Comparison of ENCODE assay signal across 8 cellular contexts in genomic region chr22:39215430-39216142, GRCh38. TPM values are rescaled to one million over a fixed set of nuclear protein-coding genes. Genes with fewer than 3 reads are reported as not detected.
DNase-seq lines count a peak whose midpoint lies in the region; ATAC-seq and TF ChIP-seq lines count a peak whose summit lies in the region.

No MANE protein-coding gene starts in this region.

- in situ Hi-C loops in mammary epithelial cell (cut with MboI; ENCODE audit: low sequenced_read_pairs in 2 of 2) = no loop called here

- no TSS peak for BruUV-seq in mammary epithelial cell (replicated peaks; lab: Mats Ljungman, UMichigan)

- CTCF ChIA-PET in mammary epithelial cell (lab: Charles Lee; ENCODE audit: low non-redundant PET) = interaction anchor here (0.6 to 0.7 kb wide), 2 partner anchors 91 to 94 kb away, joined by 3 read pairs; no protein-coding TSS in a partner anchor

- H2AFZ ChIP-seq in Karpas-422 (ENCODE audit: low read length) (no peak overlapping the region), mammary epithelial cell (ENCODE audit: low read depth, low read length) (no peak overlapping the region)

- peaks cover 28% of the 10 kb centered on the region for H3K27me3 Mint-ChIP-seq in nephron progenitor cell (ENCODE audit: low read depth, poor library complexity)

- intact Hi-C loops in mammary epithelial cell (cut with micrococcal nuclease) = loop anchor here (2.0 kb wide), 2 partner anchors 23 to 45 kb away; no protein-coding TSS in a partner anchor

- WGBS in mammary epithelial cell (ENCODE audit: low coverage, missing lambda C conversion rate) = 90% methylated on average over 14 of the region's 14 CpGs

- H3K27me3 ChIP-seq in Karpas-422 (ENCODE audit: low read length) (no peaks in the 10 kb centered on the region), mammary epithelial cell (ENCODE audit: insufficient read depth, low read length) (no peaks in the 10 kb centered on the region)

- H3K4me2 ChIP-seq in Karpas-422 (ENCODE audit: low read depth, low read length, poor library complexity, severe bottlenecking) (no peak overlapping the region), mammary epithelial cell (ENCODE audit: insufficient read depth, low read depth, low read length) (no peak overlapping the region)

- peaks cover 13% of the 10 kb centered on the region for H3K4me1 Mint-ChIP-seq in nephron progenitor cell

- no peak overlapping the region for H3K27ac ChIP-seq in Karpas-422 (ENCODE audit: low read length)
- H3K27ac ChIP-seq in mammary epithelial cell (ENCODE audit: insufficient read depth, low read depth, low read length) = peak overlapping the region; percentile 46

- H3K9me3 ChIP-seq in Karpas-422 (ENCODE audit: low read length) (no peaks in the 10 kb centered on the region), mammary epithelial cell (replicated peaks; ENCODE audit: insufficient read depth, low read length) (no peaks in the 10 kb centered on the region)

- TF ChIP-seq CTCF in mammary epithelial cell (conservative IDR thresholded peaks at IDR 0.05 in 1 of 2, IDR thresholded peaks at IDR 0.05 in 1 of 2; ENCODE audit: extremely low read depth in 1 of 2, insufficient read depth in 1 of 2, low read depth in 1 of 2, low read length in 2 of 2) (no peak), nephron progenitor cell (IDR thresholded peaks at IDR 0.05) (peak; percentile 41)

- no peak overlapping the region for H3K4me3 Mint-ChIP-seq in nephron progenitor cell

- no peaks in the 10 kb centered on the region for H3K4me1 ChIP-seq in Karpas-422 (ENCODE audit: low read length)
- H3K4me1 ChIP-seq in mammary epithelial cell (ENCODE audit: insufficient read depth, low read length) = peaks cover 37% of the 10 kb centered on the region

- dilution Hi-C loops in mammary epithelial cell (cut with HindIII; ENCODE audit: low sequenced_read_pairs) = no loop called here

- H3K9me2 ChIP-seq in Karpas-422 (replicated peaks; ENCODE audit: insufficient read depth, low read length) = no peaks in the 10 kb centered on the region

- H3K4me3 ChIP-seq in Karpas-422 (ENCODE audit: low read length) (no peak overlapping the region), mammary epithelial cell (replicated peaks in 1 of 3; ENCODE audit: insufficient read depth in 1 of 3, low read depth in 2 of 3, low read length in 3 of 3) (no peak overlapping the region)

- H3K27ac Mint-ChIP-seq in nephron progenitor cell = no peak overlapping the region

- H4K20me1 ChIP-seq in Karpas-422 (ENCODE audit: insufficient read depth, low read depth, low read length) (no peaks in the 10 kb centered on the region), mammary epithelial cell (ENCODE audit: insufficient read depth, low read length) (no peaks in the 10 kb centered on the region)

- peaks cover 29% of the 10 kb centered on the region for H3K9me3 Mint-ChIP-seq in nephron progenitor cell

- no peaks in the 10 kb centered on the region for H3K36me3 Mint-ChIP-seq in nephron progenitor cell (ENCODE audit: low read depth)

- peak; percentile 10 for DNase-seq in GM03348 (ENCODE audit: low spot score)
- DNase-seq in Karpas-422 = peak; percentile 75
- DNase-seq in mammary epithelial cell = no peak
- no peak for DNase-seq in nephron progenitor cell
- no peak for DNase-seq in NCI-H1436 (lab: John Stamatoyannopoulos, UW)
- DNase-seq in RKO (ENCODE audit: low spot score) = no peak
- no peak for DNase-seq in NCI-H2107 treated with DMSO at 0.1 percent for 48 hours (lab: John Stamatoyannopoulos, UW; ENCODE audit: unreplicated experiment)

- ATAC-seq in GM19324 (IDR thresholded peaks at IDR 0.05; ENCODE audit: low FRiP score, unreplicated experiment) = no peak

- H3K9ac ChIP-seq in Karpas-422 (ENCODE audit: low read length) = no peak overlapping the region
- H3K9ac ChIP-seq in mammary epithelial cell (ENCODE audit: insufficient read depth, low read length) = no peak overlapping the region

- H3K36me3 ChIP-seq in Karpas-422 (ENCODE audit: insufficient read depth, low read length) (no peaks in the 10 kb centered on the region), mammary epithelial cell (ENCODE audit: insufficient read depth, low read length) (no peaks in the 10 kb centered on the region)

- H3K79me2 ChIP-seq in Karpas-422 (ENCODE audit: low read length) (no peaks in the 10 kb centered on the region), mammary epithelial cell (ENCODE audit: insufficient read depth, low read length) (no peaks in the 10 kb centered on the region)

RNA-seq across cellular contexts. Expression of gene PDGFB, which starts 29.2 kb away (rescaled TPM):
- 0.43 and 2.9 TPM in 2 replicates for total RNA-seq in Karpas-422 (2014; rRNA removed; shearing (Covaris generic); ENCODE audit: low replicate concordance)
- total RNA-seq in mammary epithelial cell = 10 to 100 TPM; 11.2 to 29.2 TPM
- 9.1 TPM for polyA plus RNA-seq in mammary epithelial cell
- polyA minus RNA-seq in mammary epithelial cell = 32.0 TPM

Comparison
In these comparisons a context has a peak if more than half of its experiments do, and no peak if none do; other contexts are left out.
1. DNase-seq: peak in GM03348 (single experiment) and Karpas-422 (single experiment); none in mammary epithelial cell (single experiment), nephron progenitor cell (single experiment), NCI-H1436 (single experiment), RKO (single experiment) and NCI-H2107 treated with DMSO at 0.1 percent for 48 hours (single experiment).